ENCODE assay signal across 6 cellular contexts in the genomic region with DNA sequence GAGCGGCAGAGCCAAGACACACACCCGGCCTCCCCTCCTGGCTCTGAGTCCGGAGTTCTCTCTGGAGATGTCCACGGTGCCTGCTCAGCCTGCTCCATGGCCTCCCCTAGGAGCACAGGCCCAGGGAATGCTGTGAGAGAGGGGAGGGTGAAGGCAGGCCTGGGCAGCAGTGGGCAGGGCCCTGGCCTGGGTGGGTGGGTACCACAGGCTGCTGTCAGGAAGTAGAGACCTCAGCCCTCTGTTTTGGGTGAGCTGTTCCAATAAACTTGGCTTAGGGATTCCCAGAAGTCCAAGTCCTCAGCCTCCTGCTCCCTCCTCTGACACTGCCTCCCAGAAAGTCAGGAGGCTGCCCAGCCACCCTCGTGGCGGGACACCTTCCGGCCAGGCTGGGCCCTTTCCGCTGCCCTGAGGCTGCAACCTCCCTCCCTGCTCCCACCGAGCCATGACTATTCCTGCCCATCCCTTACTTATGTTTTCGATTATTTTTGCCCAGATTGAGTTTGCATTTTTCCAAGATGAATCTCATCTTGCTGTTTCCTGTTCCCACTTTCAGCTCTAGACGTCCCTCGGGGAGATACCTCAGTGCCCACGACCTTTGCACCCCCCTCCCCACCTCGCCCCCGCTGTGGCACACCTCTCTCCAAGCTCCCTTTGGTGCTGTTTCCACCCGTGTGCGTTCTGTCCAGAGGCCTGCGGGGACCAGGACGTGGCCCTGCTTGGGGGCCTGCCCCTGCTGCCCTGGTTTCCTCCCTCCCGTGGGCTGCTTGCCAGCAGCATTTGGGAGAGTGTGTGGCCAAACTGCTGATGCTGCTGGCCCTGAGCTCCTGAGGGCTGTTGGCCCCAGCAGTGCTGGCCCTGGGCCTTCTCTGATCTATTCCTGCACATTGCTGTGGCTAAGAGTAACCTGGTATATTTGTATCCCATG. TPM values are rescaled to one million over a fixed set of nuclear protein-coding genes. Genes with fewer than 3 reads are reported as not detected.
A peak's percentile ranks its signal among the peaks of the same experiment; 100 is the strongest.
DNase-seq lines count a peak whose midpoint lies in the region; ATAC-seq and TF ChIP-seq lines count a peak whose summit lies in the region.

No MANE protein-coding gene starts in this region.

- peaks cover under 1% of the 10 kb centered on the region for H3K36me3 Mint-ChIP-seq in Calu3 (ENCODE audit: insufficient read depth, unreplicated experiment)
- no peaks in the 10 kb centered on the region for H3K36me3 Mint-ChIP-seq in activated naive CD4-positive, alpha-beta T cell treated with anti-CD3 and anti-CD28 coated beads for 36 hours (ENCODE audit: low read depth)

- WGBS in heart left ventricle, 4 donors: 48 to 62% (median 54%) methylated on average over 20 of the region's 20 CpGs
- WGBS in thyroid gland, 2 donors: 63 to 65% methylated on average over 17 to 18 of the region's 20 CpGs

- H3K4me1 ChIP-seq in heart left ventricle (peaks cover 0 to 37% (median 6%) of the 10 kb centered on the region in 12 donors), thyroid gland (peaks cover 4 to 32% of the 10 kb centered on the region in 2 donors)

- TF ChIP-seq CTCF in heart left ventricle (IDR thresholded peaks at IDR 0.05) (no peak), thyroid gland (IDR thresholded peaks at IDR 0.05) (no peak), Calu3 (IDR thresholded peaks at IDR 0.05; ENCODE audit: unreplicated experiment) (no peak)

- peaks cover 15% of the 10 kb centered on the region for H3K4me1 Mint-ChIP-seq in Calu3 (ENCODE audit: low read depth, unreplicated experiment)
- H3K4me1 Mint-ChIP-seq in activated naive CD4-positive, alpha-beta T cell treated with anti-CD3 and anti-CD28 coated beads for 36 hours (ENCODE audit: low read depth): peaks cover 2% of the 10 kb centered on the region

- CTCF ChIA-PET in Calu3 (lab: Charles Lee): interaction anchor here (0.6 to 0.8 kb wide), 2 partner anchors 8 to 17 kb away, joined by 4 read pairs; no protein-coding TSS in a partner anchor
- CTCF ChIA-PET in activated naive CD4-positive, alpha-beta T cell treated with anti-CD3 and anti-CD28 coated beads for 36 hours (lab: Charles Lee): no interaction called here

- ATAC-seq in SK-N-SH treated with all-trans-retinoic acid at 6 μM for 48 hours (peak; percentile 88), heart left ventricle (peak; percentile 43 to 83 (median 68))

- no TSS peak for BruUV-seq in Calu3 (replicated peaks; lab: Mats Ljungman, UMichigan)

- H3K4me3 ChIP-seq in heart left ventricle (no peak overlapping the region), thyroid gland (replicated peaks in 1 of 3) (no peak overlapping the region)

- H3K27me3 Mint-ChIP-seq in Calu3 (ENCODE audit: unreplicated experiment): peaks cover 13% of the 10 kb centered on the region
- no peaks in the 10 kb centered on the region for H3K27me3 Mint-ChIP-seq in activated naive CD4-positive, alpha-beta T cell treated with anti-CD3 and anti-CD28 coated beads for 36 hours (ENCODE audit: low read depth)

- H3K27ac Mint-ChIP-seq in Calu3 (ENCODE audit: unreplicated experiment): no peak overlapping the region
- H3K27ac Mint-ChIP-seq in activated naive CD4-positive, alpha-beta T cell treated with anti-CD3 and anti-CD28 coated beads for 36 hours: no peak overlapping the region

- H3K27me3 ChIP-seq in heart left ventricle: no peaks in the 10 kb centered on the region
- no peaks in the 10 kb centered on the region for H3K27me3 ChIP-seq in thyroid gland

- H3K9me3 Mint-ChIP-seq in Calu3 (ENCODE audit: low read depth, unreplicated experiment): no peaks in the 10 kb centered on the region
- no peaks in the 10 kb centered on the region for H3K9me3 Mint-ChIP-seq in activated naive CD4-positive, alpha-beta T cell treated with anti-CD3 and anti-CD28 coated beads for 36 hours

- H3K27ac ChIP-seq in heart left ventricle (peak overlapping the region; percentile 51 to 92 (median 78)), thyroid gland (peak overlapping the region; percentile 30 to 72 (median 61))

- no peaks in the 10 kb centered on the region for H3K9me3 ChIP-seq in heart left ventricle
- H3K9me3 ChIP-seq in thyroid gland: no peaks in the 10 kb centered on the region

- intact Hi-C loops in heart left ventricle (cut with DNase I): no loop called here
- intact Hi-C loops in thyroid gland (cut with DNase I): no loop called here
- intact Hi-C loops in Calu3 (cut with micrococcal nuclease; ENCODE audit: unreplicated experiment): no loop called here
- intact Hi-C loops in activated naive CD4-positive, alpha-beta T cell treated with anti-CD3 and anti-CD28 coated beads for 36 hours (cut with micrococcal nuclease): no loop called here

- DNase-seq in heart left ventricle: peak; percentile 51 to 88 (median 74)
- peak in 1 of 2 donors; percentile 42 for DNase-seq in thyroid gland
- DNase-seq in Calu3: no peak
- DNase-seq in activated naive CD4-positive, alpha-beta T cell treated with anti-CD3 and anti-CD28 coated beads for 36 hours: no peak
- no peak for DNase-seq in effector CD8-positive, alpha-beta T cell (lab: John Stamatoyannopoulos, UW)

- TF ChIP-seq POLR2A in heart left ventricle (IDR thresholded peaks at IDR 0.05) (no peak), thyroid gland (IDR thresholded peaks at IDR 0.05) (no peak)

- H3K36me3 ChIP-seq in heart left ventricle (no peaks in the 10 kb centered on the region), thyroid gland (no peaks in the 10 kb centered on the region)

- H3K4me3 Mint-ChIP-seq in Calu3 (ENCODE audit: low read depth, unreplicated experiment): no peak overlapping the region
- H3K4me3 Mint-ChIP-seq in activated naive CD4-positive, alpha-beta T cell treated with anti-CD3 and anti-CD28 coated beads for 36 hours: no peak overlapping the region

TF ChIP-seq in SK-N-SH treated with all-trans-retinoic acid at 6 μM for 48 hours, 23 proteins besides CTCF, POLR2A, EP300 and RAD21:
- TF ChIP-seq CSDC2 (CRISPR knock-in tag; IDR thresholded peaks at IDR 0.05) (no peak), ZC3H10 (CRISPR knock-in tag; IDR thresholded peaks at IDR 0.05) (no peak), OSR1 (CRISPR knock-in tag; IDR thresholded peaks at IDR 0.05) (0 out of 2 replicates have a peak, but pooled peaks have one; percentile 58)
TF ChIP-seq in SK-N-SH treated with all-trans-retinoic acid at 6 μM for 48 hours: peak in this region for 1.

RNA-seq across cellular contexts. Expression of gene POLM, which starts 5.8 kb away (rescaled TPM):
- 10 to 100 TPM; 10.1 to 24.3 (median 14.0) TPM for total RNA-seq in heart left ventricle
- 10 to 100 TPM; 10.3 to 13.7 TPM for polyA plus RNA-seq in heart left ventricle
- 10 to 100 TPM; 51.1 to 85.0 (median 58.2) TPM for total RNA-seq in thyroid gland
- total RNA-seq in Calu3 (2022): 44.2 and 57.9 TPM in 2 replicates
- total RNA-seq in activated naive CD4-positive, alpha-beta T cell treated with anti-CD3 and anti-CD28 coated beads for 36 hours: 10 to 100 TPM; 27.1 to 29.4 TPM

RNA-seq across cellular contexts. Expression of gene AEBP1, which starts 16.0 kb away (rescaled TPM):
- total RNA-seq in heart left ventricle: 10 to 100 TPM; 15.2 to 51.1 (median 25.4) TPM
- polyA plus RNA-seq in heart left ventricle: 10 to 100 TPM; 10.9 to 20.2 TPM
- total RNA-seq in thyroid gland: 100 to 1,000 TPM in 1 of 4 donors, 10 to 100 TPM in 3; 38.9 to 151 (median 57.6) TPM
- not detected in 2 replicates for total RNA-seq in Calu3 (2022)
- total RNA-seq in activated naive CD4-positive, alpha-beta T cell treated with anti-CD3 and anti-CD28 coated beads for 36 hours: 10 to 100 TPM; 10.1 to 10.8 TPM

RNA-seq across cellular contexts. Expression of gene PGAM2, which starts 22.8 kb away (rescaled TPM):
- 1,000 to 10,000 TPM in 1 of 9 donors, 100 to 1,000 TPM in 8; 300 to 1,183 (median 555) TPM for total RNA-seq in heart left ventricle
- polyA plus RNA-seq in heart left ventricle: 1,000 to 10,000 TPM in 1 of 2 donors, 100 to 1,000 TPM in 1; 242 to 2,064 TPM
- total RNA-seq in thyroid gland: 10 to 100 TPM in 2 of 4 donors, 1 to 10 TPM in 2; 2.2 to 28.0 (median 9.1) TPM
- 0.87 TPM in 1 of 2 replicates, not detected in the other for total RNA-seq in Calu3 (2022)
- under 1 TPM in 1 of 2 experiments, not detected in 1; 0.24 TPM for total RNA-seq in activated naive CD4-positive, alpha-beta T cell treated with anti-CD3 and anti-CD28 coated beads for 36 hours

RNA-seq across cellular contexts. Expression of gene POLD2, which starts 35.2 kb away (rescaled TPM):
- total RNA-seq in heart left ventricle (100 to 1,000 TPM in 1 of 9 donors, 10 to 100 TPM in 8; 74.1 to 150 (median 89.2) TPM), thyroid gland (10 to 100 TPM; 48.8 to 65.8 (median 55.1) TPM), Calu3 (2022) (237 and 246 TPM in 2 replicates)
- polyA plus RNA-seq in heart left ventricle: 100 to 1,000 TPM in 1 of 2 donors, 10 to 100 TPM in 1; 67.0 to 176 TPM
- 100 to 1,000 TPM; 261 to 270 TPM for total RNA-seq in activated naive CD4-positive, alpha-beta T cell treated with anti-CD3 and anti-CD28 coated beads for 36 hours

RNA-seq across cellular contexts. Expression of gene DBNL, which starts 43.7 kb away (rescaled TPM):
- total RNA-seq in heart left ventricle (10 to 100 TPM; 29.9 to 76.7 (median 42.9) TPM), thyroid gland (100 to 1,000 TPM; 108 to 165 (median 138) TPM), Calu3 (2022) (164 and 180 TPM in 2 replicates)
- 10 to 100 TPM; 39.3 to 86.3 TPM for polyA plus RNA-seq in heart left ventricle
- total RNA-seq in activated naive CD4-positive, alpha-beta T cell treated with anti-CD3 and anti-CD28 coated beads for 36 hours: 10 to 100 TPM; 82.3 TPM

Comparison
In these comparisons a context has a peak if more than half of its experiments do, and no peak if none do; other contexts are left out.
1. DNase-seq: peak in heart left ventricle (5 of 5); none in Calu3 (single experiment), activated naive CD4-positive, alpha-beta T cell treated with anti-CD3 and anti-CD28 coated beads for 36 hours (single experiment) and effector CD8-positive, alpha-beta T cell (single experiment).
2. RNA of gene PGAM2, which starts 22.8 kb away (total RNA-seq): 300 to 1,183 TPM in heart left ventricle; 2.2 to 28.0 TPM in thyroid gland, 0.87 TPM in Calu3 and 0.24 TPM in activated naive CD4-positive, alpha-beta T cell treated with anti-CD3 and anti-CD28 coated beads for 36 hours; every median in the first group is over 10 times any median in the second.